Comparison of ENCODE assay signal across 15 cellular contexts in genomic region chr9:14223081-14223480, GRCh38.
A peak's percentile ranks its signal among the peaks of the same experiment; 100 is the strongest.
DNase-seq lines count a peak whose midpoint lies in the region; ATAC-seq, FAIRE-seq and TF ChIP-seq lines count a peak whose summit lies in the region.
"Had no signal": no experiment of that assay in that cellular context is flagged by ENCODE, and none has a peak within 500 bp of the region (broad histone marks: within the 10 kb centered on the region; RNA-seq: fewer than 3 reads in every experiment).

No MANE protein-coding gene starts in this region.

- H3K9me3 ChIP-seq in A549 (no peaks in the 10 kb centered on the region), body of pancreas (no peaks in the 10 kb centered on the region)
- H3K9me3 ChIP-seq: BLaER1, Caco-2, HAP-1 had no signal

- DNase-seq in A549 (ENCODE audit: low read depth in 1 of 2, low spot score in 1 of 2) (no peak), Calu3 (no peak), body of pancreas (no peak), HuH-7.5 (ENCODE audit: low spot score) (no peak), progenitor cell of endocrine pancreas (ENCODE audit: low spot score, unreplicated experiment) (no peak)
- DNase-seq in activated naive CD4-positive, alpha-beta T cell treated with anti-CD3 and anti-CD28 coated beads for 36 hours: no peak
- DNase-seq: AML-193; Caco-2; CD8-positive, alpha-beta memory T cell; DMS53 had no signal

- H3K36me3 Mint-ChIP-seq in Calu3 (ENCODE audit: insufficient read depth, unreplicated experiment): peaks cover 14% of the 10 kb centered on the region
- peaks cover 13% of the 10 kb centered on the region for H3K36me3 Mint-ChIP-seq in nephron (ENCODE audit: low read depth)
- no peaks in the 10 kb centered on the region for H3K36me3 Mint-ChIP-seq in activated naive CD4-positive, alpha-beta T cell treated with anti-CD3 and anti-CD28 coated beads for 36 hours (ENCODE audit: low read depth)
- H3K36me3 Mint-ChIP-seq in progenitor cell of endocrine pancreas (ENCODE audit: insufficient read depth): peaks cover 1% of the 10 kb centered on the region
- H3K36me3 Mint-ChIP-seq: CD8-positive, alpha-beta memory T cell had no signal

- POLR2A ChIA-PET in A549 (lab: Yijun Ruan, JAX): interaction anchor here (1.6 kb wide), 1 partner anchor 91 kb away, joined by 5 read pairs; the partner anchor contains the start of gene NFIB

- no peaks in the 10 kb centered on the region for H3K36me3 ChIP-seq in body of pancreas (replicated peaks in 1 of 2; ENCODE audit: insufficient read depth in 1 of 2, low read depth in 2 of 2)
- H3K36me3 ChIP-seq: BLaER1, HAP-1 had no signal

- no peaks in the 10 kb centered on the region for H3K27me3 ChIP-seq in body of pancreas
- H3K27me3 ChIP-seq: BLaER1 had no signal

- H3K4me2 ChIP-seq in A549: no peak overlapping the region
- H3K4me2 ChIP-seq: BLaER1 had no signal

- intact Hi-C loops in Calu3 (cut with micrococcal nuclease; ENCODE audit: unreplicated experiment): no loop called here
- intact Hi-C loops in body of pancreas (cut with DNase I): no loop called here
- intact Hi-C loops in activated naive CD4-positive, alpha-beta T cell treated with anti-CD3 and anti-CD28 coated beads for 36 hours (cut with micrococcal nuclease): no loop called here

- H3K4me1 Mint-ChIP-seq in Calu3 (ENCODE audit: low read depth, unreplicated experiment) (peaks cover 59% of the 10 kb centered on the region), nephron (peaks cover 48% of the 10 kb centered on the region), progenitor cell of endocrine pancreas (ENCODE audit: low read depth) (peaks cover 3% of the 10 kb centered on the region)
- H3K4me1 Mint-ChIP-seq in activated naive CD4-positive, alpha-beta T cell treated with anti-CD3 and anti-CD28 coated beads for 36 hours (ENCODE audit: low read depth): no peaks in the 10 kb centered on the region
- H3K4me1 Mint-ChIP-seq: CD8-positive, alpha-beta memory T cell had no signal

- TF ChIP-seq POLR2A in A549 (IDR thresholded peaks at IDR 0.05; ENCODE audit: low read length): no peak
- no peak for TF ChIP-seq POLR2A in body of pancreas (IDR thresholded peaks at IDR 0.05)

- H3K27me3 Mint-ChIP-seq in Calu3 (ENCODE audit: unreplicated experiment) (no peaks in the 10 kb centered on the region), nephron (ENCODE audit: low read depth) (no peaks in the 10 kb centered on the region), progenitor cell of endocrine pancreas (no peaks in the 10 kb centered on the region)
- peaks cover 3% of the 10 kb centered on the region for H3K27me3 Mint-ChIP-seq in activated naive CD4-positive, alpha-beta T cell treated with anti-CD3 and anti-CD28 coated beads for 36 hours (ENCODE audit: low read depth)
- H3K27me3 Mint-ChIP-seq: CD8-positive, alpha-beta memory T cell had no signal

- H3K4me3 Mint-ChIP-seq in Calu3 (ENCODE audit: low read depth, unreplicated experiment) (no peak overlapping the region), nephron (no peak overlapping the region), progenitor cell of endocrine pancreas (ENCODE audit: low read depth) (no peak overlapping the region)
- H3K4me3 Mint-ChIP-seq in activated naive CD4-positive, alpha-beta T cell treated with anti-CD3 and anti-CD28 coated beads for 36 hours: no peak overlapping the region
- H3K4me3 Mint-ChIP-seq: CD8-positive, alpha-beta memory T cell had no signal

- no TSS peak for BruUV-seq in Calu3 (replicated peaks; lab: Mats Ljungman, UMichigan)

- H3K4me1 ChIP-seq in A549 (peaks cover 47% of the 10 kb centered on the region), body of pancreas (peaks cover 42% of the 10 kb centered on the region)
- H3K4me1 ChIP-seq: BLaER1, Caco-2 had no signal

- TF ChIP-seq EP300 in A549 (IDR thresholded peaks at IDR 0.05): no peak

- CTCF ChIA-PET in A549 (lab: Yijun Ruan, JAX): interaction anchor here (1.7 kb wide), 1 partner anchor 10 kb away, joined by 4 read pairs; no protein-coding TSS in a partner anchor
- CTCF ChIA-PET in Calu3 (lab: Charles Lee): interaction anchor here (0.6 kb wide), 1 partner anchor 92 kb away, joined by 6 read pairs; no protein-coding TSS in a partner anchor
- CTCF ChIA-PET in activated naive CD4-positive, alpha-beta T cell treated with anti-CD3 and anti-CD28 coated beads for 36 hours (lab: Charles Lee): no interaction called here

- H3K4me3 ChIP-seq in A549: no peak overlapping the region
- no peak overlapping the region for H3K4me3 ChIP-seq in body of pancreas
- H3K4me3 ChIP-seq: BLaER1, HAP-1 had no signal

- WGBS in A549 (ENCODE audit: missing lambda C conversion rate): 91% methylated on average over 5 of the region's 5 CpGs
- 57 to 58% methylated on average over 5 of the region's 5 CpGs for WGBS in body of pancreas, 2 donors

- peak overlapping the region; percentile 64 for H3K27ac Mint-ChIP-seq in Calu3 (ENCODE audit: unreplicated experiment)
- H3K27ac Mint-ChIP-seq in nephron: peak overlapping the region in 2 of 3 experiments; percentile 28 to 38
- H3K27ac Mint-ChIP-seq in activated naive CD4-positive, alpha-beta T cell treated with anti-CD3 and anti-CD28 coated beads for 36 hours: no peak overlapping the region
- no peak overlapping the region for H3K27ac Mint-ChIP-seq in progenitor cell of endocrine pancreas
- H3K27ac Mint-ChIP-seq: CD8-positive, alpha-beta memory T cell had no signal

- TF ChIP-seq RAD21 in A549 (conservative IDR thresholded peaks at IDR 0.05 in 1 of 2, IDR thresholded peaks at IDR 0.05 in 1 of 2): no peak

- H3K27ac ChIP-seq in A549: peak overlapping the region; percentile 6 to 92; a peak in 4 of 6 replicates
- H3K27ac ChIP-seq in body of pancreas: no peak overlapping the region
- H3K27ac ChIP-seq: BLaER1, HL-60 had no signal

- H3K9me3 Mint-ChIP-seq in Calu3 (ENCODE audit: low read depth, unreplicated experiment) (no peaks in the 10 kb centered on the region), nephron (no peaks in the 10 kb centered on the region), progenitor cell of endocrine pancreas (ENCODE audit: low read depth) (no peaks in the 10 kb centered on the region)
- H3K9me3 Mint-ChIP-seq in activated naive CD4-positive, alpha-beta T cell treated with anti-CD3 and anti-CD28 coated beads for 36 hours: peaks cover 2% of the 10 kb centered on the region

- TF ChIP-seq CTCF in A549 (IDR thresholded peaks at IDR 0.05) (no peak), Calu3 (IDR thresholded peaks at IDR 0.05; ENCODE audit: unreplicated experiment) (no peak), body of pancreas (IDR thresholded peaks at IDR 0.05) (no peak), nephron (IDR thresholded peaks at IDR 0.05; ENCODE audit: unreplicated experiment in 3 of 3) (no peak), progenitor cell of endocrine pancreas (IDR thresholded peaks at IDR 0.05; ENCODE audit: unreplicated experiment) (no peak)

- no peak for ATAC-seq in A549
- peak; percentile 38 for ATAC-seq in body of pancreas

- FAIRE-seq in A549 (lab: Jason Lieb, UNC): no peak
- FAIRE-seq: H1 had no signal

TF ChIP-seq in A549, 52 proteins besides CTCF, POLR2A, EP300 and RAD21 (continues in another document):
- no peak for TF ChIP-seq E2F6 (IDR thresholded peaks at IDR 0.05; ENCODE audit: borderline replicate concordance, low read depth)
- no peak for TF ChIP-seq JUNB (IDR thresholded peaks at IDR 0.05)
- no peak for TF ChIP-seq HMGXB4 (CRISPR knock-in tag; IDR thresholded peaks at IDR 0.05; ENCODE audit: borderline replicate concordance)
- TF ChIP-seq CHD4 (IDR thresholded peaks at IDR 0.05; ENCODE audit: borderline replicate concordance): no peak
- no peak for TF ChIP-seq EHF (CRISPR knock-in tag; IDR thresholded peaks at IDR 0.05)
- TF ChIP-seq MAX (IDR thresholded peaks at IDR 0.05): no peak
- no peak for TF ChIP-seq ELK1 (IDR thresholded peaks at IDR 0.05; ENCODE audit: low read depth, low read length)
- no peak for TF ChIP-seq NPAS2 (CRISPR knock-in tag; IDR thresholded peaks at IDR 0.05; ENCODE audit: borderline replicate concordance)
- no peak for TF ChIP-seq NR3C1 (IDR thresholded peaks at IDR 0.05)

Comparison
In these comparisons a context has a peak if more than half of its experiments do, and no peak if none do; other contexts are left out.
1. H3K27ac ChIP-seq: peak in A549 (2 of 2); none in body of pancreas (0 of 4).
2. H3K27ac Mint-ChIP-seq: peak in Calu3 (single experiment) and nephron (2 of 3); none in activated naive CD4-positive, alpha-beta T cell treated with anti-CD3 and anti-CD28 coated beads for 36 hours (single experiment) and progenitor cell of endocrine pancreas (single experiment).